16 cellular contexts compared by ENCODE assay signal in the genomic region with DNA sequence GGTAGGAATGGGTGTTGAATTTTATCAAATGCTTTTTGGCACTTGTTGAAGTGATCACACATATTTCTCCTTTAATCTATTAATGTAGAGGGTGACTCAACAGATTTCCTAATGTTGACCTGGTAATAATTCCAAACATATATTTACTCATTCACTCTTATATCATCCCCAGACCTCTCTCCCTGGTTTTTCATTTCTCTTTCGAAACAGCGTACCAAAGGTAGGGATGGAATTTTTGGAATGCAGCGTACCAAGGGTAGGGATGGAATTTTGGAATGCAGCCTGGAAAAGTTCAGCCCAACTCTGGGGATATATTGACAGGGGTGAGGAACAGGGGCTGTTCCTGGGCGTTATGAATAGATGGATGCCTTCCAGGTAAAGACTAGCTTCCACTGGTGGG. TPM values are rescaled to one million over a fixed set of nuclear protein-coding genes. Genes with fewer than 3 reads are reported as not detected.
DNase-seq lines count a peak whose midpoint lies in the region; ATAC-seq, FAIRE-seq and TF ChIP-seq lines count a peak whose summit lies in the region.
"Had no signal": no experiment of that assay in that cellular context is flagged by ENCODE, and none has a peak within 500 bp of the region (broad histone marks: within the 10 kb centered on the region; RNA-seq: fewer than 3 reads in every experiment).

No MANE protein-coding gene starts in this region.

- peak overlapping the region; percentile 83 for H3K4me2 ChIP-seq in A549

- TF ChIP-seq RAD21 in A549 (conservative IDR thresholded peaks at IDR 0.05 in 1 of 2, IDR thresholded peaks at IDR 0.05 in 1 of 2): 0 out of 5 replicates have a peak, but pooled peaks of 1 of the 2 experiments have one; percentile 16

- CTCF ChIA-PET in A549 (lab: Yijun Ruan, JAX): interaction anchor here (0.9 to 38.8 kb wide), 10 partner anchors 18 to 195 kb away, joined by 3 to 1853 read pairs (median 5); a partner anchor contains a TSS

- ATAC-seq in A549 (peak; percentile 60 to 68; a peak in 5 of 6 replicates), GM18511 (IDR thresholded peaks at IDR 0.05; ENCODE audit: unreplicated experiment) (no peak), HG03354 (IDR thresholded peaks at IDR 0.05; ENCODE audit: poor library complexity, severe bottlenecking, unreplicated experiment) (no peak), HG03571 (IDR thresholded peaks at IDR 0.05; ENCODE audit: unreplicated experiment) (no peak)
- ATAC-seq: activated naive CD8-positive, alpha-beta T cell treated with anti-CD3 and anti-CD28 coated beads, Interleukin-2, amount 50 U/mL, for 24 hours had no signal

- 8% methylated on average over 4 of the region's 4 CpGs for WGBS in A549 (ENCODE audit: missing lambda C conversion rate)

- FAIRE-seq in A549 (lab: Jason Lieb, UNC): peak; percentile 86

- H3K36me3 Mint-ChIP-seq in HFFc6 (ENCODE audit: low read depth): peaks cover 30% of the 10 kb centered on the region

- DNase-seq in A549 (ENCODE audit: low read depth in 1 of 2, low spot score in 1 of 2) (peak; percentile 68 to 84), HFFc6 (no peak), astrocyte of the hippocampus (ENCODE audit: low read depth, low spot score) (peak; percentile 84), kidney glomerular epithelial cell (lab: John Stamatoyannopoulos, UW) (peak; percentile 28), GM13977 (ENCODE audit: low spot score) (no peak)
- DNase-seq: activated CD4-positive, CD25-positive, alpha-beta regulatory T cell treated with anti-CD3 and anti-CD28 coated beads, Interleukin-2, amount 50 U/mL, for 72 hours; activated naive CD8-positive, alpha-beta T cell treated with anti-CD3 and anti-CD28 coated beads, Interleukin-2, amount 50 U/mL, for 24 hours; NCI-H446 treated with DMSO at 0.1 percent for 48 hours; OCI-M1; ovary; stimulated activated CD4-positive, alpha-beta T cell treated with anti-CD3 and anti-CD28 coated beads, Interleukin-15, amount 100 ng/mL, for 24 hours; testis had no signal

- peak overlapping the region; percentile 78 to 86 for H3K27ac ChIP-seq in A549
- H3K27ac ChIP-seq: ovary, testis had no signal

- peak overlapping the region; percentile 27 for H3K4me3 Mint-ChIP-seq in HFFc6
- H3K4me3 Mint-ChIP-seq: activated naive CD8-positive, alpha-beta T cell treated with anti-CD3 and anti-CD28 coated beads, Interleukin-2, amount 50 U/mL, for 24 hours; dendritic cell treated with granulocyte-macrophage colony-stimulating factor and Interleukin-4, amounts not matched to agents 40 ng/mL and 50 ng/mL, for 4 days had no signal

- no peak overlapping the region for H3K4me3 ChIP-seq in A549
- H3K4me3 ChIP-seq: ovary, testis had no signal

- peaks cover 36% of the 10 kb centered on the region for H3K4me1 ChIP-seq in A549

- POLR2A ChIA-PET in A549 (lab: Yijun Ruan, JAX): no interaction called here

- in situ Hi-C loops in GM13977 (cut with MboI; ENCODE audit: low pct_unique_long_range_greater_than_20kb, low sequenced_read_pairs, unreplicated experiment): no loop called here

- peak; percentile 44 to 75; a peak in 1 of 5 replicates for TF ChIP-seq EP300 in A549 (IDR thresholded peaks at IDR 0.05)

- H3K27ac Mint-ChIP-seq in HFFc6: peak overlapping the region; percentile 9
- H3K27ac Mint-ChIP-seq: activated naive CD8-positive, alpha-beta T cell treated with anti-CD3 and anti-CD28 coated beads, Interleukin-2, amount 50 U/mL, for 24 hours; dendritic cell treated with granulocyte-macrophage colony-stimulating factor and Interleukin-4, amounts not matched to agents 40 ng/mL and 50 ng/mL, for 4 days had no signal

- TF ChIP-seq CTCF in A549 (IDR thresholded peaks at IDR 0.05) (no peak), HFFc6 (IDR thresholded peaks at IDR 0.05) (no peak), GM13977 (IDR thresholded peaks at IDR 0.05; ENCODE audit: extremely low read depth, insufficient read depth, missing control alignments) (no peak)

- peaks cover 48% of the 10 kb centered on the region for H3K4me1 Mint-ChIP-seq in HFFc6 (ENCODE audit: low read depth)

- H3K9me3 Mint-ChIP-seq in HFFc6: peaks cover 5% of the 10 kb centered on the region
- H3K9me3 Mint-ChIP-seq: activated naive CD8-positive, alpha-beta T cell treated with anti-CD3 and anti-CD28 coated beads, Interleukin-2, amount 50 U/mL, for 24 hours; dendritic cell treated with granulocyte-macrophage colony-stimulating factor and Interleukin-4, amounts not matched to agents 40 ng/mL and 50 ng/mL, for 4 days had no signal

- peaks cover 7% of the 10 kb centered on the region; the same call in 2 of the 3 replicates for H3K9me3 ChIP-seq in A549
- H3K9me3 ChIP-seq: ovary, testis had no signal

- TF ChIP-seq POLR2A in A549 (IDR thresholded peaks at IDR 0.05; ENCODE audit: low read length): no peak

- H3K27me3 Mint-ChIP-seq in HFFc6 (ENCODE audit: insufficient read depth): no peaks in the 10 kb centered on the region; the same call in 1 of the 2 replicates
- H3K27me3 Mint-ChIP-seq: activated naive CD8-positive, alpha-beta T cell treated with anti-CD3 and anti-CD28 coated beads, Interleukin-2, amount 50 U/mL, for 24 hours; dendritic cell treated with granulocyte-macrophage colony-stimulating factor and Interleukin-4, amounts not matched to agents 40 ng/mL and 50 ng/mL, for 4 days had no signal

TF ChIP-seq in A549, 52 proteins besides CTCF, POLR2A, EP300 and RAD21:
- TF ChIP-seq MAFK (IDR thresholded peaks at IDR 0.05; ENCODE audit: partially characterized antibody): peak; percentile 85
- TF ChIP-seq EHMT2 (IDR thresholded peaks at IDR 0.05; ENCODE audit: low read depth): no peak
- TF ChIP-seq FOSL2 (IDR thresholded peaks at IDR 0.05): peak; percentile 69
- peak; percentile 82 for TF ChIP-seq FOSL2 (CRISPR knock-in tag; IDR thresholded peaks at IDR 0.05)
- no peak for TF ChIP-seq ESRRA (IDR thresholded peaks at IDR 0.05; ENCODE audit: borderline replicate concordance, low read length)
- TF ChIP-seq JUN (IDR thresholded peaks at IDR 0.05): peak; percentile 72 to 76; a peak in 3 of 5 replicates
- TF ChIP-seq, protein P1, sequence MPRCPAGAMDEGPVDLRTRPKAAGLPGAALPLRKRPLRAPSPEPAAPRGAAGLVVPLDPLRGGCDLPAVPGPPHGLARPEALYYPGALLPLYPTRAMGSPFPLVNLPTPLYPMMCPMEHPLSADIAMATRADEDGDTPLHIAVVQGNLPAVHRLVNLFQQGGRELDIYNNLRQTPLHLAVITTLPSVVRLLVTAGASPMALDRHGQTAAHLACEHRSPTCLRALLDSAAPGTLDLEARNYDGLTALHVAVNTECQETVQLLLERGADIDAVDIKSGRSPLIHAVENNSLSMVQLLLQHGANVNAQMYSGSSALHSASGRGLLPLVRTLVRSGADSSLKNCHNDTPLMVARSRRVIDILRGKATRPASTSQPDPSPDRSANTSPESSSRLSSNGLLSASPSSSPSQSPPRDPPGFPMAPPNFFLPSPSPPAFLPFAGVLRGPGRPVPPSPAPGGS (IDR thresholded peaks at IDR 0.05): peak; percentile 74; the same call in 1 of the 3 replicates
- TF ChIP-seq, protein P2, sequence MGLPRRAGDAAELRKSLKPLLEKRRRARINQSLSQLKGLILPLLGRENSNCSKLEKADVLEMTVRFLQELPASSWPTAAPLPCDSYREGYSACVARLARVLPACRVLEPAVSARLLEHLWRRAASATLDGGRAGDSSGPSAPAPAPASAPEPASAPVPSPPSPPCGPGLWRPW (IDR thresholded peaks at IDR 0.05): peak; percentile 71
- TF ChIP-seq, protein P3, sequence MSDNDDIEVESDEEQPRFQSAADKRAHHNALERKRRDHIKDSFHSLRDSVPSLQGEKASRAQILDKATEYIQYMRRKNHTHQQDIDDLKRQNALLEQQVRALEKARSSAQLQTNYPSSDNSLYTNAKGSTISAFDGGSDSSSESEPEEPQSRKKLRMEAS (IDR thresholded peaks at IDR 0.05): 0 out of 2 replicates have a peak, but pooled peaks have one; percentile 35
- TF ChIP-seq NFE2L2 (conservative IDR thresholded peaks at IDR 0.05; ENCODE audit: low read length): 0 out of 2 replicates have a peak, but pooled peaks have one; percentile 32
- TF ChIP-seq JUNB (IDR thresholded peaks at IDR 0.05): peak; percentile 91
- TF ChIP-seq CEBPB (IDR thresholded peaks at IDR 0.05): peak; percentile 87 to 95
- no peak for TF ChIP-seq HEYL (CRISPR knock-in tag; IDR thresholded peaks at IDR 0.05)

RNA-seq across cellular contexts. Expression of a gene that starts 7.3 kb away (rescaled TPM):
- polyA plus RNA-seq in A549 (2011; rRNA removed) (19.6 and 20.5 TPM in 2 replicates), A549 (2017; fragmentation: RNase III; extraction: RNeasy Plus Mini Kit Qiagen cat#74134 plus additional on column Dnase treatment) (39.9 to 41.7 TPM (median 41.7 TPM) in 3 replicates)
- polyA plus RNA-seq in A549 (2012; cell fraction: cytosol; rRNA removed): 53.3 and 61.3 TPM in 2 replicates
- polyA plus RNA-seq in A549 (2012; cell fraction: nucleus; rRNA removed): 229 and 244 TPM in 2 replicates
- polyA minus RNA-seq in A549 (2011; rRNA and poly(A)+ RNA removed): 48.0 and 51.0 TPM in 2 replicates
- total RNA-seq in HFFc6 (2021; fragmentation: NEBNext Ultra II Directional; extraction: Animal tissue kit (Norgen Biotek cat#: 25700)): 10 to 100 TPM; 11.4 to 25.6 (median 24.1) TPM

RNA-seq across cellular contexts. Expression of a gene that starts 25.0 kb away (rescaled TPM):
- polyA plus RNA-seq in A549 (2011; rRNA removed) (1.8 and 2.1 TPM in 2 replicates), A549 (2017; fragmentation: RNase III; extraction: RNeasy Plus Mini Kit Qiagen cat#74134 plus additional on column Dnase treatment) (1.2 to 1.5 TPM (median 1.4 TPM) in 3 replicates)
- 2.6 and 2.8 TPM in 2 replicates for polyA plus RNA-seq in A549 (2012; cell fraction: cytosol; rRNA removed)
- polyA plus RNA-seq in A549 (2012; cell fraction: nucleus; rRNA removed): 1.3 and 2.1 TPM in 2 replicates
- polyA minus RNA-seq in A549 (2011; rRNA and poly(A)+ RNA removed): 0.83 and 1.6 TPM in 2 replicates
- not detected for total RNA-seq in HFFc6 (2021; fragmentation: NEBNext Ultra II Directional; extraction: Animal tissue kit (Norgen Biotek cat#: 25700))

RNA-seq across cellular contexts. Expression of a gene that starts 27.8 kb away (rescaled TPM):
- polyA plus RNA-seq in A549 (2011; rRNA removed): 1.9 and 2.6 TPM in 2 replicates
- polyA plus RNA-seq in A549 (2012; cell fraction: cytosol; rRNA removed): 17.3 and 27.1 TPM in 2 replicates
- polyA plus RNA-seq in A549 (2012; cell fraction: nucleus; rRNA removed): 11.6 and 18.6 TPM in 2 replicates
- 7.4 to 9.3 TPM (median 8.5 TPM) in 3 replicates for polyA plus RNA-seq in A549 (2017; fragmentation: RNase III; extraction: RNeasy Plus Mini Kit Qiagen cat#74134 plus additional on column Dnase treatment)
- 2.5 TPM in 2 replicates for polyA minus RNA-seq in A549 (2011; rRNA and poly(A)+ RNA removed)
- total RNA-seq in HFFc6 (2021; fragmentation: NEBNext Ultra II Directional; extraction: Animal tissue kit (Norgen Biotek cat#: 25700)): under 1 TPM in 5 of 6 experiments, not detected in 1; 0.19 to 0.36 (median 0.25) TPM

RNA-seq across cellular contexts. Expression of a gene that starts 41.1 kb away (rescaled TPM):
- polyA plus RNA-seq in A549 (2011; rRNA removed) (254 and 353 TPM in 2 replicates), A549 (2017; fragmentation: RNase III; extraction: RNeasy Plus Mini Kit Qiagen cat#74134 plus additional on column Dnase treatment) (216 to 251 TPM (median 224 TPM) in 3 replicates)
- 147 and 178 TPM in 2 replicates for polyA plus RNA-seq in A549 (2012; cell fraction: cytosol; rRNA removed)
- 314 and 320 TPM in 2 replicates for polyA plus RNA-seq in A549 (2012; cell fraction: nucleus; rRNA removed)
- 336 and 388 TPM in 2 replicates for polyA minus RNA-seq in A549 (2011; rRNA and poly(A)+ RNA removed)
- total RNA-seq in HFFc6 (2021; fragmentation: NEBNext Ultra II Directional; extraction: Animal tissue kit (Norgen Biotek cat#: 25700)): 100 to 1,000 TPM; 117 to 129 (median 122) TPM

Comparison
In these comparisons a context has a peak if more than half of its experiments do, and no peak if none do; other contexts are left out.
1. ATAC-seq: peak in A549 (2 of 2); none in GM18511 (single experiment), HG03354 (single experiment) and HG03571 (single experiment).
2. DNase-seq: peak in A549 (2 of 2), astrocyte of the hippocampus (single experiment) and kidney glomerular epithelial cell (single experiment); none in HFFc6 (single experiment) and GM13977 (single experiment).